Comparison of ENCODE assay signal across 29 cellular contexts in genomic region chr13:74850893-74851292, GRCh38.
"Had no signal": no experiment of that assay in that cellular context is flagged by ENCODE, and none has a peak within 500 bp of the region (broad histone marks: within the 10 kb centered on the region; RNA-seq: fewer than 3 reads in every experiment).

No MANE protein-coding gene starts in this region.

- H3K9ac ChIP-seq: parathyroid adenoma had no signal

- H3K4me3 ChIP-seq: ovary, psoas muscle, right lobe of liver, sigmoid colon, stomach, thoracic aorta, thyroid gland, tibial nerve, upper lobe of left lung had no signal

- H3K27ac Mint-ChIP-seq: naive thymus-derived CD8-positive, alpha-beta T cell; natural killer cell treated with Interleukin-12 subunit alpha and Interleukin-12 subunit beta and Interleukin-15 and Interleukin-18, amount 100 ng/mL, for 72 hours; nephron progenitor cell; progenitor cell of endocrine pancreas; stimulated activated effector memory CD8-positive, alpha-beta T cell treated with anti-CD3 and anti-CD28 coated beads, Interleukin-12 subunit alpha, Interleukin-12 subunit beta, amount 100 ng/mL, for 72 hours; stimulated activated naive B cell treated with anti-CD40 and anti-IgM and Interleukin-4, amounts not matched to agents 10 μg/mL and 1 μg/mL and 100 μg/mL, for 72 hours; stimulated activated naive CD8-positive, alpha-beta T cell treated with anti-CD3 and anti-CD28 coated beads, Interleukin-15, Interleukin-2, amounts not matched to agents 100 ng/mL and 50 ng/mL, for 24 hours had no signal

- H3K27me3 Mint-ChIP-seq: natural killer cell treated with Interleukin-12 subunit alpha and Interleukin-12 subunit beta and Interleukin-15 and Interleukin-18, amount 100 ng/mL, for 72 hours; progenitor cell of endocrine pancreas; stimulated activated naive B cell treated with anti-CD40 and anti-IgM and Interleukin-4, amounts not matched to agents 10 μg/mL and 1 μg/mL and 100 μg/mL, for 72 hours had no signal

- ATAC-seq: naive thymus-derived CD8-positive, alpha-beta T cell; natural killer cell treated with Interleukin-12 subunit alpha and Interleukin-12 subunit beta and Interleukin-15 and Interleukin-18, amount 100 ng/mL, for 72 hours; psoas muscle; right cardiac atrium; right lobe of liver; stimulated activated effector memory CD8-positive, alpha-beta T cell treated with anti-CD3 and anti-CD28 coated beads, Interleukin-12 subunit alpha, Interleukin-12 subunit beta, amount 100 ng/mL, for 72 hours; stimulated activated naive B cell treated with anti-CD40 and anti-IgM and Interleukin-4, amounts not matched to agents 10 μg/mL and 1 μg/mL and 100 μg/mL, for 72 hours had no signal

- H3K79me2 ChIP-seq: parathyroid adenoma had no signal

- H3K27me3 ChIP-seq: ovary, right lobe of liver, sigmoid colon, stomach, thyroid gland, tibial nerve, upper lobe of left lung had no signal

- H3K36me3 ChIP-seq: ovary, right lobe of liver, sigmoid colon, stomach, thoracic aorta, thyroid gland, tibial nerve, upper lobe of left lung had no signal

- H3K4me1 ChIP-seq: parathyroid adenoma, psoas muscle, right lobe of liver, sigmoid colon, stomach, thyroid gland, tibial nerve, upper lobe of left lung had no signal

- H3K9me3 Mint-ChIP-seq: stimulated activated effector memory CD8-positive, alpha-beta T cell treated with anti-CD3 and anti-CD28 coated beads, Interleukin-12 subunit alpha, Interleukin-12 subunit beta, amount 100 ng/mL, for 72 hours had no signal

- FAIRE-seq: small intestine, urothelium cell line had no signal

- H3K9me3 ChIP-seq: ovary, right lobe of liver, sigmoid colon, thyroid gland had no signal

- H3K4me1 Mint-ChIP-seq: naive thymus-derived CD8-positive, alpha-beta T cell; nephron progenitor cell; neural crest cell; stimulated activated effector memory CD8-positive, alpha-beta T cell treated with anti-CD3 and anti-CD28 coated beads, Interleukin-12 subunit alpha, Interleukin-12 subunit beta, amount 100 ng/mL, for 72 hours; stimulated activated naive B cell treated with anti-CD40 and anti-IgM and Interleukin-4, amounts not matched to agents 10 μg/mL and 1 μg/mL and 100 μg/mL, for 72 hours had no signal

- H3K36me3 Mint-ChIP-seq: naive thymus-derived CD8-positive, alpha-beta T cell; natural killer cell treated with Interleukin-12 subunit alpha and Interleukin-12 subunit beta and Interleukin-15 and Interleukin-18, amount 100 ng/mL, for 72 hours; stimulated activated effector memory CD8-positive, alpha-beta T cell treated with anti-CD3 and anti-CD28 coated beads, Interleukin-12 subunit alpha, Interleukin-12 subunit beta, amount 100 ng/mL, for 72 hours; stimulated activated naive B cell treated with anti-CD40 and anti-IgM and Interleukin-4, amounts not matched to agents 10 μg/mL and 1 μg/mL and 100 μg/mL, for 72 hours had no signal

- DNase-seq: naive thymus-derived CD8-positive, alpha-beta T cell; nephron progenitor cell; occipital lobe; ovary; posterior cingulate gyrus; psoas muscle; right cardiac atrium; right lobe of liver; sigmoid colon; small intestine; stimulated activated CD4-positive, alpha-beta T cell treated with anti-CD3 and anti-CD28 coated beads, Interleukin-15, amount 100 ng/mL, for 24 hours; stimulated activated CD4-positive, alpha-beta T cell treated with anti-CD3 and anti-CD28 coated beads, Interleukin-2, amount 100 ng/mL, for 24 hours; stimulated activated CD4-positive, alpha-beta T cell treated with anti-CD3 and anti-CD28 coated beads, Interleukin-2, amount 100 ng/mL, for 48 hours; stimulated activated CD4-positive, alpha-beta T cell treated with anti-CD3 and anti-CD28 coated beads, Interleukin-4, amount 100 ng/mL, for 24 hours; stimulated activated naive B cell treated with anti-CD40 and anti-IgM and Interleukin-4, amounts not matched to agents 10 μg/mL and 1 μg/mL and 100 μg/mL, for 72 hours; stimulated activated naive CD4-positive, alpha-beta T cell treated with Interleukin-2 at 50 U/mL for 16 hours; stomach; thyroid gland; trophoblast cell; upper lobe of left lung had no signal

- H3K27ac ChIP-seq: ovary, parathyroid adenoma, psoas muscle, right lobe of liver, sigmoid colon, stomach, thoracic aorta, thyroid gland, tibial nerve, upper lobe of left lung had no signal

- H3K4me3 Mint-ChIP-seq: naive thymus-derived CD8-positive, alpha-beta T cell; natural killer cell treated with Interleukin-12 subunit alpha and Interleukin-12 subunit beta and Interleukin-15 and Interleukin-18, amount 100 ng/mL, for 72 hours; nephron progenitor cell; neural crest cell; stimulated activated effector memory CD8-positive, alpha-beta T cell treated with anti-CD3 and anti-CD28 coated beads, Interleukin-12 subunit alpha, Interleukin-12 subunit beta, amount 100 ng/mL, for 72 hours; stimulated activated naive B cell treated with anti-CD40 and anti-IgM and Interleukin-4, amounts not matched to agents 10 μg/mL and 1 μg/mL and 100 μg/mL, for 72 hours; stimulated activated naive CD8-positive, alpha-beta T cell treated with anti-CD3 and anti-CD28 coated beads, Interleukin-15, Interleukin-2, amounts not matched to agents 100 ng/mL and 50 ng/mL, for 24 hours had no signal
